9 cellular contexts compared by ENCODE assay signal in the genomic region with DNA sequence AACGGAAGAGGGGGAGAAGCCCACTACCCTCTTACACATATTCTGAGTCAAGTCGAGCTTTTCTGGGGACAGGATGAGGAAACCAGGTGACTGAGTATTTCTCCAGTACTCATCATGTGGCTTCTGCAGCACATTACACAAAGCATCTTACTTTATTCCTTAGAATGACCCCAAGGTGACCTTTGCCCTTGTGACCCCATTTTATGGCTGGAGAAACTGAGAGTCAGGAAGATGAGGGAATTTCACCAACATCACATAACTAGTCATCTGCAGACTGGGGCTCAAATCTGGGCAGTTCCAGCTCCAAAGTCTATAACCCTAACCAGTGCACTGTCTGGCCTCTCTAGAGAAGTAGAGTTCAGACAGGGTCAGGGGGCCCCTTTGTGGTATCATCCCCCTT.
"Had no signal": no experiment of that assay in that cellular context is flagged by ENCODE, and none has a peak within 500 bp of the region (broad histone marks: within the 10 kb centered on the region; RNA-seq: fewer than 3 reads in every experiment).

No MANE protein-coding gene starts in this region.

- H3K4me1 Mint-ChIP-seq: IgD-negative memory B cell had no signal

- H3K4me3 ChIP-seq: GM23248, HAP-1 had no signal

- H3K27ac Mint-ChIP-seq: HFFc6, IgD-negative memory B cell had no signal

- DNase-seq: GM23248, GOT3, H7, HFFc6 had no signal

- ATAC-seq: HCT116, HepG2 had no signal

- H3K27ac ChIP-seq: GM23248, HL-60 had no signal

- H3K36me3 Mint-ChIP-seq: IgD-negative memory B cell had no signal

- H3K36me3 ChIP-seq: HAP-1 had no signal

- H3K4me3 Mint-ChIP-seq: HFFc6, IgD-negative memory B cell had no signal

- H3K4me1 ChIP-seq: HAP-1 had no signal

- H3K27me3 Mint-ChIP-seq: IgD-negative memory B cell had no signal
